20 cellular contexts compared by ENCODE assay signal in the genomic region with DNA sequence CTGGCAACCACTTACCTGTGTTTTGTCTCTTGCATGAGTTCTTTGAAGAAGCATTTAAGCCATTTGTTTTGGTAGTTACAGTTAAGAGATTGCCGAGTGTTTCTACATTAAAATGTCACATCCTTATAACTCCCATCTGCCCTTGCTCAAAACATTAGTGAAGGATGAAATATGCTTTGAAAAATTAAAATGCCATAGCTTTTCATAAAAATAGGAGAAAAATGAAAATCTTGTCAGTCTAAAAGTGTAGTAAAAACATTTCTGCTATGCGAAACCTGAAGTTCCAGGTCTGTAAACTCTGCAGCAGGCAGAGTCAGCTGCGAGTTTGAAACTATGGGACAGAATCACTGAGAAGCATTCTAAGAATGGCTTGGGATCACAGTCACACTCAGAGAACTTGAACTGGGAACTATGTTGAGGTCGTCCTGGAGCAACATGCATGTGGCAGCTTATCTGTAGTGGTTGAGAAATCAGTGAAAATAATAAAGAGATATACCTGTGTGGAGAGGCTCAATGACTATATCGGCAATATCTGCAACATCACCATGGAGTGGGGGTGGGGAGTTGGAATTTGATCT.
"Had no signal": no experiment of that assay in that cellular context is flagged by ENCODE, and none has a peak within 500 bp of the region (broad histone marks: within the 10 kb centered on the region; RNA-seq: fewer than 3 reads in every experiment).

No MANE protein-coding gene starts in this region.

- H3K4me3 Mint-ChIP-seq: type B pancreatic cell had no signal

- H3K27ac ChIP-seq: dorsolateral prefrontal cortex, epithelial cell of prostate, esophagus squamous epithelium, gastroesophageal sphincter, hepatocyte, neutrophil, sigmoid colon, skin epidermis had no signal

- H3K79me2 ChIP-seq: hepatocyte had no signal

- H3K27ac Mint-ChIP-seq: type B pancreatic cell had no signal

- FAIRE-seq: urothelium cell line had no signal

- H3K4me3 ChIP-seq: dorsolateral prefrontal cortex, esophagus squamous epithelium, gastroesophageal sphincter, hepatocyte, sigmoid colon, skin epidermis had no signal

- H2AFZ ChIP-seq: hepatocyte had no signal

- H3K27me3 Mint-ChIP-seq: naive thymus-derived CD4-positive, alpha-beta T cell had no signal

- H3K4me1 ChIP-seq: esophagus squamous epithelium, gastroesophageal sphincter, sigmoid colon had no signal

- H3K9me3 ChIP-seq: neutrophil had no signal

- H3K27me3 ChIP-seq: dorsolateral prefrontal cortex, hepatocyte, sigmoid colon had no signal

- DNase-seq: cortex of kidney; dorsolateral prefrontal cortex; effector CD8-positive, alpha-beta T cell; esophagus squamous epithelium; foreskin fibroblast; head of caudate nucleus; kidney glomerular epithelial cell; mesendoderm; naive thymus-derived CD4-positive, alpha-beta T cell; posterior cingulate gyrus; sigmoid colon; stimulated activated CD4-positive, alpha-beta T cell treated with anti-CD3 and anti-CD28 coated beads, Interleukin-12 subunit alpha, Interleukin-12 subunit beta, amount 100 ng/mL, for 4 hours; stimulated activated naive CD4-positive, alpha-beta T cell treated with Interleukin-2 at 50 U/mL for 16 hours had no signal

- ATAC-seq: gastroesophageal sphincter; naive thymus-derived CD4-positive, alpha-beta T cell had no signal

- H3K36me3 ChIP-seq: esophagus squamous epithelium, gastroesophageal sphincter, neutrophil, sigmoid colon had no signal

- H3K4me2 ChIP-seq: hepatocyte had no signal
